Comparison of ENCODE assay signal across 13 cellular contexts in the genomic region with DNA sequence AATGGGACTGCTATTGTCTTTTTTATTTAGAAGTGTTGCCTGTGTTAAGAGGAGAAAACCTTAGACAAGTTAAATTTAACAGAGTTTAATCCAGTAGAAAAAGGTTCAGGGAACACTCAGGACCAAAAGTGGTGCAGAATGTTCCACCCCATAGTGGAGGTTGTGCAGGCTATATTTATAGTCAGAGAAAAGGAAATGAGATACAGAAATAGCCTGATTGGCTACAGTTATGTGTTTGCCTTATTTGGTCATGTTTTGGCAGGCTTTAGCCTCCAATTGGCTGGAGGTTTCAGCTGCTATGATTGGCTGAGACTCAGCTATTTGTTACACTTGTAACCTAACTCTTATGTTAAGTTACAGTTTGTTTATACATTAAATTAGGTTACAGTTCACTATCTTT. TPM values are rescaled to one million over a fixed set of nuclear protein-coding genes. Genes with fewer than 3 reads are reported as not detected.
DNase-seq lines count a peak whose midpoint lies in the region; ATAC-seq and TF ChIP-seq lines count a peak whose summit lies in the region.
"Had no signal": no experiment of that assay in that cellular context is flagged by ENCODE, and none has a peak within 500 bp of the region (broad histone marks: within the 10 kb centered on the region; RNA-seq: fewer than 3 reads in every experiment).

No MANE protein-coding gene starts in this region.

- H3K36me3 ChIP-seq in OCI-LY3 (replicated peaks; ENCODE audit: low read depth, low read length) (peaks cover 33% of the 10 kb centered on the region), thoracic aorta (peaks cover 6% of the 10 kb centered on the region), trophoblast cell (ENCODE audit: control insufficient read depth in 1 of 2, insufficient read depth in 2 of 2, low read length in 2 of 2) (peaks cover 13 to 17% of the 10 kb centered on the region in 2 experiments)

- H3K9me3 ChIP-seq in OCI-LY3 (ENCODE audit: insufficient read depth, low read length) = no peaks in the 10 kb centered on the region
- H3K9me3 ChIP-seq in thoracic aorta = no peaks in the 10 kb centered on the region
- no peaks in the 10 kb centered on the region for H3K9me3 ChIP-seq in trophoblast cell (ENCODE audit: insufficient read depth, low read depth, low read length)
- H3K9me3 ChIP-seq: testis had no signal

- no peaks in the 10 kb centered on the region for H3K27me3 Mint-ChIP-seq in activated naive CD8-positive, alpha-beta T cell
- no peaks in the 10 kb centered on the region for H3K27me3 Mint-ChIP-seq in activated naive CD8-positive, alpha-beta T cell treated with anti-CD3 and anti-CD28 coated beads for 36 hours

- no peak overlapping the region for H3K4ac ChIP-seq in trophoblast cell (ENCODE audit: low read depth, low read length)

- H2BK12ac ChIP-seq in trophoblast cell (ENCODE audit: low read length) = no peak overlapping the region

- H3K4me2 ChIP-seq in OCI-LY3 (ENCODE audit: low read length) (no peak overlapping the region), trophoblast cell (ENCODE audit: low read length) (no peak overlapping the region)

- peaks cover 6% of the 10 kb centered on the region for H3K79me1 ChIP-seq in trophoblast cell (ENCODE audit: low read length)

- no peaks in the 10 kb centered on the region for H3K9me3 Mint-ChIP-seq in activated naive CD8-positive, alpha-beta T cell (ENCODE audit: low read depth)
- peaks cover 6% of the 10 kb centered on the region for H3K9me3 Mint-ChIP-seq in activated naive CD8-positive, alpha-beta T cell treated with anti-CD3 and anti-CD28 coated beads for 36 hours

- no peak for ATAC-seq in thoracic aorta (ENCODE audit: insufficient number of reproducible peaks, low FRiP score, low read depth)
- ATAC-seq: foreskin keratinocyte had no signal

- peak overlapping the region; percentile 41 for H3K27ac Mint-ChIP-seq in activated naive CD8-positive, alpha-beta T cell
- H3K27ac Mint-ChIP-seq in activated naive CD8-positive, alpha-beta T cell treated with anti-CD3 and anti-CD28 coated beads for 36 hours = no peak overlapping the region

- no peak overlapping the region for H4K12ac ChIP-seq in trophoblast cell (ENCODE audit: low read depth, low read length)

- peak; percentile 22 for TF ChIP-seq POLR2A in erythroblast (IDR thresholded peaks at IDR 0.05; ENCODE audit: low read length)

- H3K27me3 ChIP-seq in OCI-LY3 (ENCODE audit: low read depth, low read length) (no peaks in the 10 kb centered on the region), thoracic aorta (replicated peaks; ENCODE audit: insufficient read depth) (no peaks in the 10 kb centered on the region), trophoblast cell (ENCODE audit: insufficient read depth, low read length) (no peaks in the 10 kb centered on the region)
- H3K27me3 ChIP-seq: foreskin keratinocyte, testis had no signal

- H3K36me3 Mint-ChIP-seq in activated naive CD8-positive, alpha-beta T cell = peaks cover 6% of the 10 kb centered on the region
- peaks cover 38% of the 10 kb centered on the region for H3K36me3 Mint-ChIP-seq in activated naive CD8-positive, alpha-beta T cell treated with anti-CD3 and anti-CD28 coated beads for 36 hours

- H3K79me2 ChIP-seq in OCI-LY3 (ENCODE audit: low read length) (peaks cover 24% of the 10 kb centered on the region), trophoblast cell (ENCODE audit: control insufficient read depth, insufficient read depth, low read length, poor library complexity) (peaks cover 5% of the 10 kb centered on the region)

- no peak overlapping the region for H2AFZ ChIP-seq in OCI-LY3 (ENCODE audit: low read depth, low read length)
- no peak overlapping the region for H2AFZ ChIP-seq in trophoblast cell (ENCODE audit: insufficient read depth, low read length, poor library complexity)
- H2AFZ ChIP-seq: GM23248 had no signal

- TF ChIP-seq CTCF in OCI-LY3 (IDR thresholded peaks at IDR 0.05; ENCODE audit: low read depth, low read length) (no peak), thoracic aorta (IDR thresholded peaks at IDR 0.05) (no peak)

- peaks cover 55% of the 10 kb centered on the region for H3K4me1 Mint-ChIP-seq in activated naive CD8-positive, alpha-beta T cell (ENCODE audit: low read depth)
- peaks cover 33% of the 10 kb centered on the region for H3K4me1 Mint-ChIP-seq in activated naive CD8-positive, alpha-beta T cell treated with anti-CD3 and anti-CD28 coated beads for 36 hours

- no peak overlapping the region for H3K4me3 Mint-ChIP-seq in activated naive CD8-positive, alpha-beta T cell
- H3K4me3 Mint-ChIP-seq in activated naive CD8-positive, alpha-beta T cell treated with anti-CD3 and anti-CD28 coated beads for 36 hours = no peak overlapping the region

- H3K23ac ChIP-seq in trophoblast cell (ENCODE audit: low read length) = no peak overlapping the region

- H3K4me3 ChIP-seq in OCI-LY3 (ENCODE audit: low read length) (no peak overlapping the region), thoracic aorta (no peak overlapping the region), trophoblast cell (ENCODE audit: low read depth, low read length) (no peak overlapping the region)
- H3K4me3 ChIP-seq: GM23248, testis had no signal

- no peak overlapping the region for H2BK120ac ChIP-seq in trophoblast cell (ENCODE audit: insufficient read depth, low read length, poor library complexity)

- no peak for DNase-seq in activated naive CD8-positive, alpha-beta T cell treated with anti-CD3 and anti-CD28 coated beads for 36 hours
- DNase-seq in erythroblast (lab: John Stamatoyannopoulos, UW) (peak; percentile 45 to 54), thoracic aorta (ENCODE audit: low spot score) (no peak), trophoblast cell (no peak), dedifferentiated amniotic fluid mesenchymal stem cell (ENCODE audit: extremely low spot score) (no peak)
- no peak for DNase-seq in effector CD4-positive, alpha-beta T cell
- DNase-seq: GM23248; NCI-H526 treated with DMSO at 0.1 percent for 48 hours; stimulated activated CD4-positive, alpha-beta T cell treated with anti-CD3 and anti-CD28 coated beads, Interleukin-1b, Interleukin-23, amount 100 ng/mL, for 48 hours; testis had no signal

- no peak overlapping the region for H4K91ac ChIP-seq in trophoblast cell (ENCODE audit: low read depth, low read length)

- H3K9ac ChIP-seq in OCI-LY3 (ENCODE audit: low read length) = no peak overlapping the region
- H3K9ac ChIP-seq in trophoblast cell (ENCODE audit: low read length) = no peak overlapping the region
- H3K9ac ChIP-seq: GM23248 had no signal

- H3K27ac ChIP-seq in OCI-LY3 (ENCODE audit: low read length) (peak overlapping the region; percentile 18; the same call in 1 of the 2 replicates), thoracic aorta (peak overlapping the region; percentile 22 to 46), trophoblast cell (ENCODE audit: low read depth, low read length) (no peak overlapping the region)
- H3K27ac ChIP-seq: foreskin keratinocyte, GM23248 had no signal

- H2BK5ac ChIP-seq in trophoblast cell (ENCODE audit: low read depth, low read length, poor library complexity) = no peak overlapping the region

- peaks cover 19% of the 10 kb centered on the region for H3K4me1 ChIP-seq in OCI-LY3 (ENCODE audit: low read length)
- peaks cover 14 to 45% of the 10 kb centered on the region in 2 donors for H3K4me1 ChIP-seq in thoracic aorta (ENCODE audit: control insufficient read depth in 1 of 2, low read depth in 2 of 2)
- H3K4me1 ChIP-seq in trophoblast cell (ENCODE audit: control insufficient read depth in 1 of 2, insufficient read depth in 2 of 2, low read length in 2 of 2) = peaks cover 3 to 4% of the 10 kb centered on the region in 2 experiments

- H2AK5ac ChIP-seq in trophoblast cell (ENCODE audit: low read length) = no peak overlapping the region

- no peaks in the 10 kb centered on the region for H4K20me1 ChIP-seq in OCI-LY3 (ENCODE audit: insufficient read depth, low read length)

- H3K18ac ChIP-seq in trophoblast cell (ENCODE audit: low read length) = no peak overlapping the region

- no peak overlapping the region for H3K14ac ChIP-seq in trophoblast cell (ENCODE audit: low read length)

- no peak overlapping the region for H4K8ac ChIP-seq in trophoblast cell (ENCODE audit: low read depth, low read length)

RNA-seq across cellular contexts. Expression of a gene that starts 4.1 kb away (rescaled TPM):
- total RNA-seq in activated naive CD8-positive, alpha-beta T cell treated with anti-CD3 and anti-CD28 coated beads for 36 hours = 10 to 100 TPM; 72.6 to 76.4 TPM
- total RNA-seq in thoracic aorta = 10 to 100 TPM; 23.8 to 34.4 TPM
- 37.4 and 40.8 TPM in 2 replicates for polyA plus RNA-seq in trophoblast cell (2013)

RNA-seq across cellular contexts. Expression of a gene that starts 48.9 kb away (rescaled TPM):
- not detected for total RNA-seq in activated naive CD8-positive, alpha-beta T cell treated with anti-CD3 and anti-CD28 coated beads for 36 hours
- total RNA-seq in thoracic aorta = not detected
- polyA plus RNA-seq in trophoblast cell (2013) = 0.03 TPM in 2 replicates
- total RNA-seq: foreskin keratinocyte, GM23248 had no signal
- polyA plus RNA-seq: foreskin keratinocyte, GM23248 had no signal

RNA-seq across cellular contexts. Expression of a gene that starts 53.0 kb away (rescaled TPM):
- 10 to 100 TPM; 30.2 to 31.0 TPM for total RNA-seq in activated naive CD8-positive, alpha-beta T cell treated with anti-CD3 and anti-CD28 coated beads for 36 hours
- total RNA-seq in thoracic aorta = 10 to 100 TPM; 24.1 to 34.8 TPM
- polyA plus RNA-seq in trophoblast cell (2013) = 26.3 and 26.8 TPM in 2 replicates

RNA-seq across cellular contexts. Expression of a gene that starts 59.9 kb away (rescaled TPM):
- under 1 TPM; 0.12 to 0.27 TPM for total RNA-seq in activated naive CD8-positive, alpha-beta T cell treated with anti-CD3 and anti-CD28 coated beads for 36 hours
- 100 to 1,000 TPM; 251 to 325 TPM for total RNA-seq in thoracic aorta
- 5.7 and 5.8 TPM in 2 replicates for polyA plus RNA-seq in trophoblast cell (2013)
- total RNA-seq: GM23248 had no signal
- polyA plus RNA-seq: GM23248 had no signal

Comparison
In these comparisons a context has a peak if more than half of its experiments do, and no peak if none do; other contexts are left out.
1. DNase-seq: peak in erythroblast (2 of 2); none in activated naive CD8-positive, alpha-beta T cell treated with anti-CD3 and anti-CD28 coated beads for 36 hours (single experiment), thoracic aorta (single experiment), trophoblast cell (0 of 2), dedifferentiated amniotic fluid mesenchymal stem cell (single experiment) and effector CD4-positive, alpha-beta T cell (single experiment).